Comparison of ENCODE assay signal across 8 cellular contexts in genomic region chr7:65239707-65240352, GRCh38.
DNase-seq lines count a peak whose midpoint lies in the region; ATAC-seq, FAIRE-seq and TF ChIP-seq lines count a peak whose summit lies in the region.

No MANE protein-coding gene starts in this region.

- H3K4me1 ChIP-seq in HepG2 (ENCODE audit: insufficient read depth, low read length) = peaks cover 29% of the 10 kb centered on the region
- peaks cover 0 to 7% (median 0%) of the 10 kb centered on the region in 4 donors for H3K4me1 ChIP-seq in tibial nerve

- H3K4me1 Mint-ChIP-seq in Calu3 (ENCODE audit: low read depth, unreplicated experiment) = no peaks in the 10 kb centered on the region

- no peaks in the 10 kb centered on the region for H3K9me3 Mint-ChIP-seq in Calu3 (ENCODE audit: low read depth, unreplicated experiment)

- peak overlapping the region; percentile 54 for H2AFZ ChIP-seq in HepG2 (ENCODE audit: low read length)

- no peak for FAIRE-seq in HepG2 (lab: Jason Lieb, UNC)

- intact Hi-C loops in Calu3 (cut with micrococcal nuclease; ENCODE audit: unreplicated experiment) (no loop called here), HepG2 (cut with micrococcal nuclease; ENCODE audit: unreplicated experiment) (no loop called here)

- H3K36me3 ChIP-seq in HepG2 (replicated peaks in 1 of 2; ENCODE audit: control insufficient read depth in 1 of 2, insufficient read depth in 2 of 2, low read length in 2 of 2) = no peaks in the 10 kb centered on the region
- no peaks in the 10 kb centered on the region for H3K36me3 ChIP-seq in tibial nerve

- H4K20me1 ChIP-seq in HepG2 (ENCODE audit: insufficient read depth, low read length) = no peaks in the 10 kb centered on the region

- no peak overlapping the region for H3K27ac Mint-ChIP-seq in Calu3 (ENCODE audit: unreplicated experiment)

- H3K79me2 ChIP-seq in HepG2 (ENCODE audit: insufficient read depth, low read length) = no peaks in the 10 kb centered on the region

- peak; percentile 50 for DNase-seq in Calu3
- DNase-seq in NCI-H146 (lab: John Stamatoyannopoulos, UW) = peak; percentile 77
- DNase-seq in T47D (ENCODE audit: low read depth in 1 of 2, low spot score in 1 of 2) = peak; percentile 72 to 80
- DNase-seq in HepG2 (ENCODE audit: low spot score) = peak; percentile 15
- no peak for DNase-seq in tibial nerve (ENCODE audit: low spot score in 2 of 2)
- DNase-seq in AML-193 (lab: John Stamatoyannopoulos, UW) = no peak

- ATAC-seq in HepG2 (peak; percentile 90), HG03025 (IDR thresholded peaks at IDR 0.05; ENCODE audit: low FRiP score, unreplicated experiment) (no peak), HG02981 (IDR thresholded peaks at IDR 0.05; ENCODE audit: unreplicated experiment) (no peak)

- TF ChIP-seq CTCF in Calu3 (IDR thresholded peaks at IDR 0.05; ENCODE audit: unreplicated experiment) (no peak), HepG2 (CRISPR knock-in tag; IDR thresholded peaks at IDR 0.05) (peak; percentile 44), tibial nerve (IDR thresholded peaks at IDR 0.05) (no peak)

- POLR2A ChIA-PET in HepG2 (lab: Yijun Ruan, JAX) = no interaction called here

- H3K27me3 Mint-ChIP-seq in Calu3 (ENCODE audit: unreplicated experiment) = peaks cover 14% of the 10 kb centered on the region

- H3K36me3 Mint-ChIP-seq in Calu3 (ENCODE audit: insufficient read depth, unreplicated experiment) = peaks cover 4% of the 10 kb centered on the region

- no peak overlapping the region for H3K27ac ChIP-seq in HepG2 (ENCODE audit: extremely low read length, insufficient read depth, low read length)
- H3K27ac ChIP-seq in tibial nerve = no peak overlapping the region

- in situ Hi-C loops in T47D (cut with HindIII; ENCODE audit: low pct_unique_long_range_greater_than_20kb, low sequenced_read_pairs) = no loop called here
- in situ Hi-C loops in HepG2 (cut with HindIII; ENCODE audit: extremely low pct_ligation_motif_present, low pct_unique_long_range_greater_than_20kb) = no loop called here

- peak overlapping the region; percentile 96 for H3K4me2 ChIP-seq in HepG2 (ENCODE audit: low read depth, low read length)

- 0% methylated on average over 7 of the region's 52 CpGs for WGBS in HepG2 (ENCODE audit: low lambda C conversion rate)
- 1 to 2% methylated on average over 11 to 20 of the region's 52 CpGs for WGBS in tibial nerve, 2 donors

- H3K9ac ChIP-seq in HepG2 (ENCODE audit: insufficient read depth, low read depth, low read length) = peak overlapping the region; percentile 59; the same call in 1 of the 2 replicates

- TF ChIP-seq POLR2A in HepG2 (IDR thresholded peaks at IDR 0.05; ENCODE audit: insufficient read depth in 1 of 2, low read depth in 2 of 2, low read length in 2 of 2) (no peak), tibial nerve (IDR thresholded peaks at IDR 0.05) (no peak)

- peak; percentile 22; the same call in 1 of the 2 replicates for TF ChIP-seq RAD21 in HepG2 (CRISPR knock-in tag; IDR thresholded peaks at IDR 0.05)

- TF ChIP-seq EP300 in HepG2 (IDR thresholded peaks at IDR 0.05; ENCODE audit: low read depth in 2 of 2, low read length in 2 of 2) (no peak), HepG2 (CRISPR knock-in tag; IDR thresholded peaks at IDR 0.05; ENCODE audit: borderline replicate concordance) (no peak), tibial nerve (IDR thresholded peaks at IDR 0.05) (no peak)

- BruUV-seq in Calu3 (replicated peaks; lab: Mats Ljungman, UMichigan) (no TSS peak), HepG2 (replicated peaks; lab: Mats Ljungman, UMichigan) (no TSS peak)

- peak overlapping the region; percentile 67 to 82 (median 74) for H3K4me3 ChIP-seq in HepG2 (replicated peaks in 1 of 3; ENCODE audit: insufficient read depth in 1 of 3, low read depth in 2 of 3, low read length in 3 of 3)
- H3K4me3 ChIP-seq in tibial nerve = peak overlapping the region in 3 of 4 donors; percentile 28 to 53 (median 34)

- no peaks in the 10 kb centered on the region for H3K9me3 ChIP-seq in HepG2 (ENCODE audit: low read length)
- H3K9me3 ChIP-seq in tibial nerve = no peaks in the 10 kb centered on the region

- H3K27me3 ChIP-seq in HepG2 (ENCODE audit: control insufficient read depth in 1 of 2, insufficient read depth in 2 of 2, low read length in 2 of 2) (peaks cover 0 to 9% of the 10 kb centered on the region in 2 experiments; a peak in 2 of 5 replicates), tibial nerve (peaks cover 0 to 50% of the 10 kb centered on the region in 2 donors)

- H3K4me3 Mint-ChIP-seq in Calu3 (ENCODE audit: low read depth, unreplicated experiment) = peak overlapping the region; percentile 66

- CTCF ChIA-PET in Calu3 (lab: Charles Lee) = no interaction called here
- CTCF ChIA-PET in HepG2 (lab: Yijun Ruan, JAX; ENCODE audit: low intra/inter-chr PET ratio, low total read pairs) = no interaction called here

TF ChIP-seq in HepG2, 621 proteins besides CTCF, POLR2A, EP300 and RAD21 (continues in another document):
- TF ChIP-seq HNRNPLL (IDR thresholded peaks at IDR 0.05; ENCODE audit: low read depth, low read length, poor library complexity, severe bottlenecking) (peak; percentile 66), ZHX1 (CRISPR knock-in tag; IDR thresholded peaks at IDR 0.05; ENCODE audit: low read depth) (no peak), ZBTB1 (CRISPR knock-in tag; IDR thresholded peaks at IDR 0.05; ENCODE audit: borderline replicate concordance) (no peak), ARHGAP35 (CRISPR knock-in tag; IDR thresholded peaks at IDR 0.05; ENCODE audit: borderline replicate concordance) (no peak), ZXDC (CRISPR knock-in tag; IDR thresholded peaks at IDR 0.05) (no peak), CBFB (CRISPR knock-in tag; IDR thresholded peaks at IDR 0.05) (no peak), ZMYM3 (CRISPR knock-in tag; IDR thresholded peaks at IDR 0.05) (no peak), CBX5 (CRISPR knock-in tag; IDR thresholded peaks at IDR 0.05; ENCODE audit: borderline replicate concordance) (no peak), FOXO4 (CRISPR knock-in tag; conservative IDR thresholded peaks at IDR 0.05) (no peak)

Comparison
In these comparisons a context has a peak if more than half of its experiments do, and no peak if none do; other contexts are left out.
1. DNase-seq: peak in Calu3 (single experiment), NCI-H146 (single experiment), T47D (2 of 2) and HepG2 (single experiment); none in tibial nerve (0 of 2) and AML-193 (0 of 2).